ENCODE assay signal across 9 cellular contexts in the genomic region with DNA sequence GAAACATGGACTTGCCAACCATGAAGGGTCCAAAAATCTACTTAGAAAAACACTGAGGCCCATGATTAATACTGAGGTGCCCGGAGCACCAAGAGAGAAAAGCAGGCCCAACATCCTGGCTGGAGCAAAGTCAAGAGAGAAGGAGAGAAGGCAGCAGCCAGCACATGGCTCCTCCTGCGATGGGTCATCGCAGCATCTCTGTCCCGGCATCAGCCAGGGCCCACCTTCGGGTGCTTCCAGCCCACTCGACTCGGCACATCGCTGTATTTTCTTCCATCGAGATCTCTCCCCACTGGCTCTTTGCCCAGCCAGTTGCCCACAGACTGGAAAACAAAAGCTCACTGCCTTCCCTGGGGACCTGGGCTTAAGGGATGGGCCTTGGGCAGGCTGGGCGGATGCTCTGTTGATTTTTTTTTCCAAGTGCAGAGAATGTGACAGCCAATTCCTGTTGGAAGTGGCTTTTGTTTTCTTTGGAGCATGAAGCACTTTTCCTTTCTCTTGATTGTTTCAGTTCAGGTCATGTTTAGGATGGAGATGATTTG. TPM values are rescaled to one million over a fixed set of nuclear protein-coding genes. Genes with fewer than 3 reads are reported as not detected.
DNase-seq lines count a peak whose midpoint lies in the region; ATAC-seq and TF ChIP-seq lines count a peak whose summit lies in the region.
"Had no signal": no experiment of that assay in that cellular context is flagged by ENCODE, and none has a peak within 500 bp of the region (broad histone marks: within the 10 kb centered on the region; RNA-seq: fewer than 3 reads in every experiment).

No MANE protein-coding gene starts in this region.

- peak overlapping the region; percentile 76 to 82 for H3K18ac ChIP-seq in mesenchymal stem cell (ENCODE audit: low read depth in 1 of 2, low read length in 2 of 2)

- no peaks in the 10 kb centered on the region for H3K79me1 ChIP-seq in mesenchymal stem cell (replicated peaks; ENCODE audit: low read length, poor library complexity, severe bottlenecking)

- H2BK12ac ChIP-seq in mesenchymal stem cell (ENCODE audit: low read length in 2 of 2), result peak overlapping the region; percentile 59 to 65

- no peak for TF ChIP-seq POLR2A in vagina (IDR thresholded peaks at IDR 0.05)

- no peaks in the 10 kb centered on the region for H3K9me3 ChIP-seq in mesenchymal stem cell (ENCODE audit: control insufficient read depth, low read length)
- no peaks in the 10 kb centered on the region for H3K9me3 ChIP-seq in vagina

- H3K4ac ChIP-seq in mesenchymal stem cell (ENCODE audit: low read depth in 1 of 2, low read length in 2 of 2), result peak overlapping the region; percentile 54 to 57

- no peak for ATAC-seq in GM21528 (IDR thresholded peaks at IDR 0.05; ENCODE audit: low FRiP score, unreplicated experiment)

- H3K36me3 ChIP-seq in mesenchymal stem cell (ENCODE audit: control insufficient read depth in 1 of 2, insufficient read depth in 2 of 2, low read depth in 1 of 2, low read length in 2 of 2) (no peaks in the 10 kb centered on the region), vagina (no peaks in the 10 kb centered on the region)

- H3K4me1 Mint-ChIP-seq in activated CD4-positive, alpha-beta T cell treated with anti-CD3 and anti-CD28 coated beads, Interleukin-2, amount 10 ng/mL, durations not matched to agents 24 days and 14 days, result peaks cover 2% of the 10 kb centered on the region

- no peak for TF ChIP-seq CTCF in cardiac fibroblast (IDR thresholded peaks at IDR 0.05; ENCODE audit: low read depth, low read length)
- TF ChIP-seq CTCF in vagina (IDR thresholded peaks at IDR 0.05), result no peak

- peak overlapping the region; percentile 76 for H4K8ac ChIP-seq in mesenchymal stem cell (ENCODE audit: low read length)

- H3K36me3 Mint-ChIP-seq in activated CD4-positive, alpha-beta T cell treated with anti-CD3 and anti-CD28 coated beads, Interleukin-2, amount 10 ng/mL, durations not matched to agents 24 days and 14 days (ENCODE audit: low read depth), result no peaks in the 10 kb centered on the region

- no peak overlapping the region for H3K23ac ChIP-seq in mesenchymal stem cell (ENCODE audit: low read length in 2 of 2)

- 79% methylated on average over 10 of the region's 10 CpGs for WGBS in mesenchymal stem cell

- H3K4me3 ChIP-seq in cardiac fibroblast (replicated peaks in 1 of 2; ENCODE audit: low read depth in 2 of 2, low read length in 2 of 2), result peak overlapping the region in 1 of 2 donors; percentile 7
- peak overlapping the region in 1 of 2 experiments; percentile 16 for H3K4me3 ChIP-seq in mesenchymal stem cell (ENCODE audit: insufficient read depth in 1 of 2, low read depth in 1 of 2, low read length in 2 of 2)
- no peak overlapping the region for H3K4me3 ChIP-seq in vagina

- peak overlapping the region; percentile 11 for H2BK120ac ChIP-seq in mesenchymal stem cell (ENCODE audit: low read depth, low read length)

- peak overlapping the region; percentile 79 for H3K9ac ChIP-seq in mesenchymal stem cell (ENCODE audit: low read length)

- no peak overlapping the region for H3K14ac ChIP-seq in mesenchymal stem cell (ENCODE audit: low read length in 2 of 2)

- no peaks in the 10 kb centered on the region for H3K9me3 Mint-ChIP-seq in activated CD4-positive, alpha-beta T cell treated with anti-CD3 and anti-CD28 coated beads, Interleukin-2, amount 10 ng/mL, durations not matched to agents 24 days and 14 days

- H3K27me3 Mint-ChIP-seq in activated CD4-positive, alpha-beta T cell treated with anti-CD3 and anti-CD28 coated beads, Interleukin-2, amount 10 ng/mL, durations not matched to agents 24 days and 14 days, result peaks cover 3% of the 10 kb centered on the region
- H3K27me3 Mint-ChIP-seq: B cell had no signal

- H3K4me3 Mint-ChIP-seq in activated CD4-positive, alpha-beta T cell treated with anti-CD3 and anti-CD28 coated beads, Interleukin-2, amount 10 ng/mL, durations not matched to agents 24 days and 14 days, result no peak overlapping the region
- H3K4me3 Mint-ChIP-seq: B cell had no signal

- H3K4me1 ChIP-seq in mesenchymal stem cell (ENCODE audit: control insufficient read depth, insufficient read depth, low read depth, low read length) (peaks cover 8% of the 10 kb centered on the region), vagina (peaks cover 22% of the 10 kb centered on the region)

- no peak overlapping the region for H2BK5ac ChIP-seq in mesenchymal stem cell (ENCODE audit: low read depth, low read length, poor library complexity, severe bottlenecking)

- H3K27ac Mint-ChIP-seq in activated CD4-positive, alpha-beta T cell treated with anti-CD3 and anti-CD28 coated beads, Interleukin-2, amount 10 ng/mL, durations not matched to agents 24 days and 14 days, result no peak overlapping the region
- H3K27ac Mint-ChIP-seq: B cell had no signal

- H3K27ac ChIP-seq in mesenchymal stem cell (ENCODE audit: low read length, poor library complexity, severe bottlenecking) (no peak overlapping the region), vagina (peak overlapping the region; percentile 73)

- H2BK15ac ChIP-seq in mesenchymal stem cell (ENCODE audit: low read depth, poor library complexity, severe bottlenecking), result no peak overlapping the region

- no peak overlapping the region for H3K4me2 ChIP-seq in mesenchymal stem cell (ENCODE audit: low read length, poor library complexity, severe bottlenecking)

- peaks cover 0 to 6% of the 10 kb centered on the region in 2 experiments for H3K27me3 ChIP-seq in mesenchymal stem cell (ENCODE audit: control insufficient read depth in 1 of 2, insufficient read depth in 1 of 2, low read length in 2 of 2)
- no peaks in the 10 kb centered on the region for H3K27me3 ChIP-seq in vagina

- no peak overlapping the region for H2AFZ ChIP-seq in mesenchymal stem cell (ENCODE audit: low read depth, low read length)

- H2AK5ac ChIP-seq in mesenchymal stem cell (ENCODE audit: low read length, severe bottlenecking), result peak overlapping the region; percentile 22

- peak overlapping the region; percentile 98 for H4K91ac ChIP-seq in mesenchymal stem cell (ENCODE audit: low read length)

- DNase-seq in NCI-H2081 (lab: John Stamatoyannopoulos, UW) (peak; percentile 10 to 16), NCI-H2081 treated with DMSO at 0.1 percent for 48 hours (lab: John Stamatoyannopoulos, UW) (no peak), cardiac fibroblast (ENCODE audit: low read depth in 2 of 2) (peak; percentile 88 to 97), mesenchymal stem cell (peak; percentile 52), vagina (ENCODE audit: extremely low spot score in 2 of 2) (no peak), HCEC 1CT (no peak)
- no peak for DNase-seq in activated CD4-positive, alpha-beta T cell treated with anti-CD3 and anti-CD28 coated beads, Interleukin-2, amount 10 ng/mL, durations not matched to agents 24 days and 14 days

- intact Hi-C loops in vagina (cut with DNase I), result no loop called here
- intact Hi-C loops in activated CD4-positive, alpha-beta T cell treated with anti-CD3 and anti-CD28 coated beads, Interleukin-2, amount 10 ng/mL, durations not matched to agents 24 days and 14 days (cut with micrococcal nuclease), result no loop called here

RNA-seq across cellular contexts. Expression of a gene that starts 58.1 kb away (rescaled TPM):
- polyA plus RNA-seq in mesenchymal stem cell (2013, experiment 1 of 2), result 379 TPM
- 384 TPM for polyA plus RNA-seq in mesenchymal stem cell (2013, experiment 2 of 2)
- total RNA-seq in vagina, result 37.6 TPM
- 154 and 166 TPM in 2 replicates for total RNA-seq in activated CD4-positive, alpha-beta T cell treated with anti-CD3 and anti-CD28 coated beads, Interleukin-2, amount 10 ng/mL, durations not matched to agents 24 days and 14 days

Comparison
In these comparisons a context has a peak if more than half of its experiments do, and no peak if none do; other contexts are left out.
1. DNase-seq: peak in NCI-H2081 (2 of 2), cardiac fibroblast (2 of 2) and mesenchymal stem cell (single experiment); none in NCI-H2081 treated with DMSO at 0.1 percent for 48 hours (single experiment), vagina (0 of 2), activated CD4-positive, alpha-beta T cell treated with anti-CD3 and anti-CD28 coated beads, Interleukin-2, amount 10 ng/mL, durations not matched to agents 24 days and 14 days (single experiment) and HCEC 1CT (single experiment).